In the genomic region with DNA sequence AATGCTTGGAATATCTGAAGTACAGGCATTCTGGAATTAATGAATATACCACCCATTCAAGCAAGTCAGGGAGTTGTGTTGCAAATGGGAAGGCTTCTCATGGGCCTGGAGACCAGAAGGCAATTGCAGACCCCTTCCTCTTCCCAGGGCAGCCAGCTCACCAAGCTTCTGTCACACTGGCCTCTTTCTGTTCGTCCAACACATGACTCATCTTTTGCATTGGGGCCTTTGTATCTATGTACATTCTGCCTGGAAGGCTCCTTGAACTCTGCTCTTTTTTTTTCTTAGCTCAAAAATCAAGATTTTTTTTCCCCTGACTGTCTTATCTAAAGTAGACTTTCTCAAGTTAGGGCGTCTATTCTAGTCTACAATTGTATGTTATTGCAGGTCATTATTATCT, we compare ENCODE assay signal across 18 cellular contexts.
DNase-seq lines count a peak whose midpoint lies in the region; TF ChIP-seq lines count a peak whose summit lies in the region.
"Had no signal": no experiment of that assay in that cellular context is flagged by ENCODE, and none has a peak within 500 bp of the region (broad histone marks: within the 10 kb centered on the region; RNA-seq: fewer than 3 reads in every experiment).

No MANE protein-coding gene starts in this region.

- H3K4me3 ChIP-seq in fibroblast of mammary gland (ENCODE audit: control insufficient read depth, low read depth, low read length), result no peak overlapping the region
- H3K4me3 ChIP-seq: BLaER1, smooth muscle cell, thyroid gland had no signal

- TF ChIP-seq CTCF in fibroblast of mammary gland (conservative IDR thresholded peaks at IDR 0.05; ENCODE audit: control insufficient read depth, insufficient read depth, low read depth, low read length), result no peak

- DNase-seq in DMS53 (lab: John Stamatoyannopoulos, UW) (peak; percentile 56), DMS53 treated with DMSO at 0.1 percent for 48 hours (lab: John Stamatoyannopoulos, UW; ENCODE audit: unreplicated experiment) (no peak), RPMI7951 (ENCODE audit: low read depth) (peak; percentile 28), fibroblast of mammary gland (ENCODE audit: low read depth) (peak; percentile 16), pulmonary artery endothelial cell (ENCODE audit: low read depth, low spot score) (peak; percentile 20), AG20443 (ENCODE audit: low spot score) (no peak), mesenteric fat pad (ENCODE audit: low spot score) (no peak)
- DNase-seq in NK-92 treated with Interleukin-12 subunit alpha and Interleukin-12 subunit beta, amount 100 ng/mL, for 24 hours (lab: John Stamatoyannopoulos, UW), result no peak
- DNase-seq: central memory CD4-positive, alpha-beta T cell; effector memory CD8-positive, alpha-beta T cell; H7; KG1; NCI-H1417 treated with DMSO at 0.1 percent for 48 hours; NCI-H82; T-helper 1 cell; thyroid gland had no signal

Comparison
In these comparisons a context has a peak if more than half of its experiments do, and no peak if none do; other contexts are left out.
1. DNase-seq: peak in DMS53 (single experiment), RPMI7951 (single experiment), fibroblast of mammary gland (single experiment) and pulmonary artery endothelial cell (single experiment); none in DMS53 treated with DMSO at 0.1 percent for 48 hours (single experiment), NK-92 treated with Interleukin-12 subunit alpha and Interleukin-12 subunit beta, amount 100 ng/mL, for 24 hours (single experiment), AG20443 (single experiment) and mesenteric fat pad (single experiment).